Comparison of ENCODE assay signal across 11 cellular contexts in genomic region chr3:36960502-36960901, GRCh38. TPM values are rescaled to one million over a fixed set of nuclear protein-coding genes. Genes with fewer than 3 reads are reported as not detected.
DNase-seq lines count a peak whose midpoint lies in the region; ATAC-seq and TF ChIP-seq lines count a peak whose summit lies in the region.
"Had no signal": no experiment of that assay in that cellular context is flagged by ENCODE, and none has a peak within 500 bp of the region (broad histone marks: within the 10 kb centered on the region; RNA-seq: fewer than 3 reads in every experiment).

No MANE protein-coding gene starts in this region.

- TF ChIP-seq CTCF in GM12875 (IDR thresholded peaks at IDR 0.05; ENCODE audit: borderline replicate concordance, insufficient read depth, low read depth, low read length) (0 out of 2 replicates have a peak, but pooled peaks have one; percentile 4), VCaP (conservative IDR thresholded peaks at IDR 0.05) (no peak; the same call in 1 of the 2 replicates), glutamatergic neuron (IDR thresholded peaks at IDR 0.05; ENCODE audit: partially characterized antibody, unreplicated experiment) (peak; percentile 37)

- no peaks in the 10 kb centered on the region for H3K4me1 Mint-ChIP-seq in glutamatergic neuron (ENCODE audit: low read depth, unreplicated experiment)

- no peaks in the 10 kb centered on the region for H3K9me3 Mint-ChIP-seq in glutamatergic neuron (ENCODE audit: unreplicated experiment)
- H3K9me3 Mint-ChIP-seq: CD4-positive, alpha-beta memory T cell had no signal

- H3K27ac Mint-ChIP-seq in glutamatergic neuron (ENCODE audit: unreplicated experiment), result no peak overlapping the region

- intact Hi-C loops in left colon (cut with DNase I, micrococcal nuclease), result no loop called here

- H3K27me3 Mint-ChIP-seq in glutamatergic neuron (ENCODE audit: unreplicated experiment), result peaks cover 4% of the 10 kb centered on the region
- H3K27me3 Mint-ChIP-seq: CD4-positive, alpha-beta memory T cell had no signal

- no peak overlapping the region for H3K4me3 Mint-ChIP-seq in glutamatergic neuron (ENCODE audit: unreplicated experiment)
- H3K4me3 Mint-ChIP-seq: CD4-positive, alpha-beta memory T cell had no signal

- no peak overlapping the region for H3K4me3 ChIP-seq in GM12875 (ENCODE audit: low read depth, low read length)

- DNase-seq in glutamatergic neuron (no peak), NCI-H510A (lab: John Stamatoyannopoulos, UW) (no peak), left colon (no peak), NCI-H82 (lab: John Stamatoyannopoulos, UW) (no peak)
- DNase-seq: CD4-positive, alpha-beta memory T cell; IMR-90 had no signal

- H3K36me3 Mint-ChIP-seq in glutamatergic neuron (ENCODE audit: unreplicated experiment), result no peaks in the 10 kb centered on the region
- H3K36me3 Mint-ChIP-seq: CD4-positive, alpha-beta memory T cell had no signal

- H3K27ac ChIP-seq in VCaP, result peak overlapping the region; percentile 48
- H3K27ac ChIP-seq: C4-2B had no signal

- ATAC-seq in left colon (no peak), HG02759 (IDR thresholded peaks at IDR 0.05; ENCODE audit: unreplicated experiment) (no peak)
- ATAC-seq: HCT116 had no signal

RNA-seq across cellular contexts. Expression of gene TRANK1, which starts 15.6 kb away (rescaled TPM):
- total RNA-seq in glutamatergic neuron (ENCODE audit: unreplicated experiment), result 0.51 TPM
- total RNA-seq in left colon, result 100 to 1,000 TPM in 1 of 2 donors, 10 to 100 TPM in 1; 54.0 to 144 TPM

RNA-seq across cellular contexts. Expression of gene EPM2AIP1, which starts 32.4 kb away (rescaled TPM):
- total RNA-seq in glutamatergic neuron (ENCODE audit: unreplicated experiment) (17.2 TPM), left colon (10 to 100 TPM; 11.8 to 12.1 TPM)

RNA-seq across cellular contexts. Expression of gene MLH1, which starts 32.8 kb away (rescaled TPM):
- total RNA-seq in glutamatergic neuron (ENCODE audit: unreplicated experiment) (30.4 TPM), left colon (10 to 100 TPM; 17.3 TPM)

Comparison
In these comparisons a context has a peak if more than half of its experiments do, and no peak if none do; other contexts are left out.
1. RNA of gene TRANK1, which starts 15.6 kb away (total RNA-seq): 54.0 to 144 TPM in left colon; 0.51 TPM in glutamatergic neuron (single experiment); every median in the first group is over 10 times any median in the second.